ENCODE assay signal across 23 cellular contexts in the genomic region with DNA sequence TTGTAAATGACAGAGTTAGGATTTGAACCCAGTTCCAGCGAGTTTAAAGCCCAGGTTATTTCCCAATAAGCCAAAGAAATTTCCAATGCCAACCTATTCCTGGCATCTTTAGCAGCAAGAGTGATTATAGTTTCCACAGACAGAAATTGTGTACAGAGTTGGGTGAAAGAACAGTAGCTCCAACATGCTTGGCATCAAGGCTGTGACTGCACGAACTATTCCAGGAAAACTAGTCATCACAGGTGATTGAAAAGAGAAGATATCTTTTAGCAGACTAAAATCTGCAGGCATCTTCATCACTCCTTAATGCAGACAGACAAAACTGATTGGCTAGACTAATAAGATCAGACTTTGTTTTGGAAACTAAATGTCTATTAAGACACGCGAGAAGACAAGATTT.
"Had no signal": no experiment of that assay in that cellular context is flagged by ENCODE, and none has a peak within 500 bp of the region (broad histone marks: within the 10 kb centered on the region; RNA-seq: fewer than 3 reads in every experiment).

No MANE protein-coding gene starts in this region.

- H3K27me3 ChIP-seq: esophagus squamous epithelium, pancreas had no signal

- DNase-seq: activated CD4-positive, alpha-beta T cell treated with anti-CD3 and anti-CD28 coated beads for 4 hours; activated CD4-positive, alpha-beta T cell treated with anti-CD3 and anti-CD28 coated beads, Interleukin-2, amount 50 U/mL, for 48 hours; activated CD8-positive, alpha-beta memory T cell treated with anti-CD3 and anti-CD28 coated beads for 24 hours; activated effector memory CD4-positive, alpha-beta T cell treated with anti-CD3 and anti-CD28 coated beads, Interleukin-2, amount 50 U/mL, for 16 hours; activated naive CD4-positive, alpha-beta T cell treated with anti-CD3 and anti-CD28 coated beads, Interleukin-2, amount 10 ng/mL, durations not matched to agents 7 days and 5 days; dermis blood vessel endothelial cell; effector CD4-positive, alpha-beta T cell; esophagus squamous epithelium; foreskin melanocyte; left ventricle myocardium inferior; naive thymus-derived CD4-positive, alpha-beta T cell; pancreas; stimulated activated CD4-positive, alpha-beta T cell treated with anti-CD3 and anti-CD28 coated beads, Interleukin-15, amount 100 ng/mL, for 24 hours; stimulated activated CD4-positive, alpha-beta T cell treated with anti-CD3 and anti-CD28 coated beads, Interleukin-2, amount 100 ng/mL, for 24 hours; stimulated activated naive CD4-positive, alpha-beta T cell treated with Interleukin-2 at 50 U/mL for 16 hours; T-helper 1 cell had no signal

- H3K4me3 ChIP-seq: esophagus squamous epithelium, left ventricle myocardium inferior, lung, pancreas, prostate gland, thoracic aorta had no signal

- ATAC-seq: naive thymus-derived CD4-positive, alpha-beta T cell had no signal

- H3K36me3 ChIP-seq: esophagus squamous epithelium, left ventricle myocardium inferior, pancreas, prostate gland, thoracic aorta had no signal

- H3K9me3 ChIP-seq: esophagus squamous epithelium, left ventricle myocardium inferior, pancreas, prostate gland, thoracic aorta had no signal

- H3K36me3 Mint-ChIP-seq: mesothelial cell of epicardium had no signal

- H3K4me1 ChIP-seq: pancreas, prostate gland had no signal

- H3K27me3 Mint-ChIP-seq: activated naive CD4-positive, alpha-beta T cell treated with anti-CD3 and anti-CD28 coated beads, Interleukin-2, amount 10 ng/mL, durations not matched to agents 7 days and 5 days had no signal

- H3K9me3 Mint-ChIP-seq: central memory CD8-positive, alpha-beta T cell; mesothelial cell of epicardium had no signal

- H3K27ac Mint-ChIP-seq: activated naive CD4-positive, alpha-beta T cell treated with anti-CD3 and anti-CD28 coated beads, Interleukin-2, amount 10 ng/mL, durations not matched to agents 7 days and 5 days; activated T-helper 1 cell treated with anti-CD3 and anti-CD28 coated beads, Interleukin-12 subunit alpha, Interleukin-12 subunit beta, Interleukin-2, Interleukin-4 antibody, amounts not matched to agents 30 ng/mL and 10 ng/mL and 1 ng/mL, durations not matched to agents 14 hours and 24 hours and 36 hours; mesothelial cell of epicardium; T-helper 2 cell treated with Interferon-gamma antibody and Interleukin-4, amounts not matched to agents 5 μg/mL and 100 μg/mL, for 36 hours had no signal

- H3K27ac ChIP-seq: esophagus squamous epithelium, pancreas, prostate gland, thoracic aorta had no signal

- H3K4me3 Mint-ChIP-seq: activated naive CD4-positive, alpha-beta T cell treated with anti-CD3 and anti-CD28 coated beads, Interleukin-2, amount 10 ng/mL, durations not matched to agents 7 days and 5 days; activated T-helper 1 cell treated with anti-CD3 and anti-CD28 coated beads, Interleukin-12 subunit alpha, Interleukin-12 subunit beta, Interleukin-2, Interleukin-4 antibody, amounts not matched to agents 30 ng/mL and 10 ng/mL and 1 ng/mL, durations not matched to agents 14 hours and 24 hours and 36 hours; central memory CD8-positive, alpha-beta T cell; mesothelial cell of epicardium; naive thymus-derived CD4-positive, alpha-beta T cell; T-helper 2 cell treated with Interferon-gamma antibody and Interleukin-4, amounts not matched to agents 5 μg/mL and 100 μg/mL, for 36 hours had no signal
